ENCODE assay signal across 9 cellular contexts in genomic region chr15:86743283-86743903, GRCh38.
A peak's percentile ranks its signal among the peaks of the same experiment; 100 is the strongest.
DNase-seq lines count a peak whose midpoint lies in the region; ATAC-seq, FAIRE-seq and TF ChIP-seq lines count a peak whose summit lies in the region.
"Had no signal": no experiment of that assay in that cellular context is flagged by ENCODE, and none has a peak within 500 bp of the region (broad histone marks: within the 10 kb centered on the region; RNA-seq: fewer than 3 reads in every experiment).

No MANE protein-coding gene starts in this region.

- no peaks in the 10 kb centered on the region for H3K27me3 ChIP-seq in bronchial epithelial cell (ENCODE audit: control insufficient read depth, insufficient read depth, low read length)

- H3K36me3 Mint-ChIP-seq in neural crest cell (ENCODE audit: low read depth) = no peaks in the 10 kb centered on the region

- peak; percentile 4 for DNase-seq in A172 (ENCODE audit: low spot score)
- peak; percentile 9 for DNase-seq in T-helper 22 cell (ENCODE audit: low read depth)
- peak; percentile 60 for DNase-seq in bronchial epithelial cell (ENCODE audit: low read depth)
- peak; percentile 41 for DNase-seq in neural crest cell (ENCODE audit: low read depth, low spot score)
- DNase-seq in omental fat pad (ENCODE audit: low spot score) = no peak

- no peak overlapping the region for H3K4me3 Mint-ChIP-seq in neural crest cell

- no peak overlapping the region for H3K27ac Mint-ChIP-seq in neural crest cell (ENCODE audit: unreplicated experiment)

- H3K4me1 ChIP-seq in HEK293 (ENCODE audit: control insufficient read depth, insufficient read depth, low read length) = no peaks in the 10 kb centered on the region; the same call in 1 of the 2 replicates

- no peaks in the 10 kb centered on the region for H3K9me3 ChIP-seq in HEK293 (ENCODE audit: control insufficient read depth, insufficient read depth, low read depth, low read length)

- CTCF ChIA-PET in HEK293 (lab: Yijun Ruan, JAX) = interaction anchor here (0.6 to 3.5 kb wide), 47 partner anchors 9 to 1865 kb away, joined by 3 to 42 read pairs (median 3); no protein-coding TSS in a partner anchor

- H3K36me3 ChIP-seq in HEK293 (ENCODE audit: control insufficient read depth in 2 of 2, insufficient read depth in 1 of 2, low read length in 2 of 2) (no peaks in the 10 kb centered on the region), bronchial epithelial cell (ENCODE audit: control insufficient read depth, insufficient read depth, low read length) (no peaks in the 10 kb centered on the region)

- H3K4me1 Mint-ChIP-seq in neural crest cell = peaks cover 24% of the 10 kb centered on the region

- H3K4me3 ChIP-seq in HEK293 (ENCODE audit: low read depth, low read length) = no peak overlapping the region
- H3K4me3 ChIP-seq in bronchial epithelial cell (ENCODE audit: low read depth, low read length) = no peak overlapping the region

- H3K9me3 Mint-ChIP-seq in neural crest cell = peaks cover 2% of the 10 kb centered on the region

- ATAC-seq in GM18502 (IDR thresholded peaks at IDR 0.05; ENCODE audit: poor library complexity, unreplicated experiment) (no peak), omental fat pad (ENCODE audit: low FRiP score) (no peak), HG03095 (IDR thresholded peaks at IDR 0.05; ENCODE audit: unreplicated experiment) (no peak)

- POLR2A ChIA-PET in HEK293 (lab: Yijun Ruan, JAX) = no interaction called here

- no peak overlapping the region for H3K27ac ChIP-seq in HEK293 (ENCODE audit: extremely low read depth, low read depth, low read length)

- H3K27me3 Mint-ChIP-seq in neural crest cell (ENCODE audit: low read depth) = peaks cover 3% of the 10 kb centered on the region

- FAIRE-seq in bronchial epithelial cell (lab: Jason Lieb, UNC) = no peak
- FAIRE-seq: endothelial cell of umbilical vein had no signal

- TF ChIP-seq CTCF in HEK293 (tag by site-specific recombination; IDR thresholded peaks at IDR 0.05) = no peak
- TF ChIP-seq CTCF in bronchial epithelial cell (IDR thresholded peaks at IDR 0.05; ENCODE audit: insufficient read depth, low read length, severe bottlenecking) = peak; percentile 97
- TF ChIP-seq CTCF in neural crest cell (conservative IDR thresholded peaks at IDR 0.05) = peak; percentile 75
- TF ChIP-seq CTCF in omental fat pad (IDR thresholded peaks at IDR 0.05) = peak in 1 of 3 donors; percentile 4

TF ChIP-seq in HEK293, 187 proteins besides CTCF, POLR2A, EP300 and RAD21:
- peak; percentile 20 for TF ChIP-seq ZNF654 (tag by site-specific recombination; IDR thresholded peaks at IDR 0.05; ENCODE audit: low read depth)
- TF ChIP-seq YY2 (tag by site-specific recombination; IDR thresholded peaks at IDR 0.05) = no peak
